In the genomic region with DNA sequence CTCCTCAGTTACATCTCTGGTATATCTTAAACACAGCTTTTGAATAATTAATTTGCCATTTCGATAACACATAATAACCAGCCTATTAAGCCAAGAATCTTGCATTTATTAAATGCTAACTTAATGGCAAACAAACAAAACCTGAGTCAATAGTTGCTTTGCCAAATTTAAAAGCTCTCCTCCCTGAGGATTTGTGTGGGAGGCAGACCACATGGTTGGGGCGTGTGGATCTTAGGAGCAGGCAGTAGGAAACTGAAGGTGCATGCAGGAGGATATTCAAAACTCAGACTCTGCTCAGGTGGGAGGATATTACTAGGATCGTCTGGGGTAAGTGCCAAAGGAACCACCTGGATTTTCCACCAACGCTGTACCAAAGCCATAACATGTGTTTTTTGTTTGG, we compare ENCODE assay signal across 25 cellular contexts.
"Had no signal": no experiment of that assay in that cellular context is flagged by ENCODE, and none has a peak within 500 bp of the region (broad histone marks: within the 10 kb centered on the region; RNA-seq: fewer than 3 reads in every experiment).

No MANE protein-coding gene starts in this region.

- H3K4me3 ChIP-seq: heart left ventricle, spleen, testis, transverse colon, uterus had no signal

- ATAC-seq: activated CD8-positive, alpha-beta T cell treated with anti-CD3 and anti-CD28 coated beads for 36 hours; activated T-cell treated with anti-CD3 and anti-CD28 coated beads, Interleukin-2, amount 50 U/mL, for 4 hours; activated T-helper 17 cell treated with anti-CD3 and anti-CD28 coated beads, Interleukin-2, amount 50 U/mL, for 72 hours; effector memory CD8-positive, alpha-beta T cell; foreskin keratinocyte; naive thymus-derived CD4-positive, alpha-beta T cell; right cardiac atrium; stimulated activated naive CD8-positive, alpha-beta T cell treated with anti-CD3 and anti-CD28 coated beads, Interleukin-15, Interleukin-2, amounts not matched to agents 100 U/mL and 50 U/mL, for 24 hours had no signal

- H3K4me1 ChIP-seq: foreskin keratinocyte, testis, transverse colon had no signal

- H3K27me3 ChIP-seq: brain microvascular endothelial cell, foreskin keratinocyte, testis, uterus had no signal

- DNase-seq: activated B cell treated with CpG ODN at 0.5 μM for 24 hours; activated CD4-positive, alpha-beta T cell treated with anti-CD3 and anti-CD28 coated beads, Interleukin-2, amount 50 U/mL, for 1 hour; activated CD8-positive, alpha-beta T cell treated with anti-CD3 and anti-CD28 coated beads for 36 hours; activated gamma-delta T cell treated with Interleukin-2 at 50 U/mL for 16 hours; activated naive CD4-positive, alpha-beta T cell treated with anti-CD3 and anti-CD28 coated beads, Interleukin-2, amount 50 U/mL, for 16 hours; activated T-cell treated with anti-CD3 and anti-CD28 coated beads, Interleukin-2, amount 50 U/mL, for 4 hours; amniotic stem cell; brain microvascular endothelial cell; caudate nucleus; cortex of kidney; effector memory CD8-positive, alpha-beta T cell; erythroblast; foreskin keratinocyte; heart left ventricle; midbrain; naive thymus-derived CD4-positive, alpha-beta T cell; occipital lobe; right cardiac atrium; spleen; stimulated activated CD4-positive, alpha-beta T cell treated with anti-CD3 and anti-CD28 coated beads, Interleukin-2, amount 100 ng/mL, for 48 hours; stimulated activated naive CD8-positive, alpha-beta T cell treated with anti-CD3 and anti-CD28 coated beads, Interleukin-15, Interleukin-2, amounts not matched to agents 100 U/mL and 50 U/mL, for 24 hours; testis; transverse colon had no signal

- H3K9me3 ChIP-seq: heart left ventricle, spleen, testis, transverse colon, uterus had no signal

- H3K36me3 ChIP-seq: brain microvascular endothelial cell, heart left ventricle, spleen, transverse colon, uterus had no signal

- H3K27ac ChIP-seq: brain microvascular endothelial cell, foreskin keratinocyte, heart left ventricle, spleen, testis, transverse colon, uterus had no signal
